7 cellular contexts compared by ENCODE assay signal in genomic region chr1:155599828-155600572, GRCh38. TPM values are rescaled to one million over a fixed set of nuclear protein-coding genes. Genes with fewer than 3 reads are reported as not detected.
DNase-seq lines count a peak whose midpoint lies in the region; ATAC-seq, FAIRE-seq and TF ChIP-seq lines count a peak whose summit lies in the region.
"Not testable (repeated sequence)": the region's sequence is repeated elsewhere in the genome, so short reads cannot be mapped to it uniquely, and the experiment has no call there.

No MANE protein-coding gene starts in this region.

- 4% methylated on average over 11 of the region's 12 CpGs for WGBS in HepG2 (ENCODE audit: low lambda C conversion rate)
- no CpG with 5 or more reads among the region's 12 CpGs for WGBS in neuronal stem cell (ENCODE audit: extremely low coverage in 2 of 2, insufficient read length in 2 of 2, insufficient replicate concordance in 1 of 2), 2 donors

- peak overlapping the region in 2 of 5 experiments; percentile 51 to 61 for H3K4me3 Mint-ChIP-seq in brain

- H3K4me1 ChIP-seq in ES-I3 (ENCODE audit: insufficient read depth, low read length) (peaks cover 14% of the 10 kb centered on the region), HUES48 (ENCODE audit: control insufficient read depth, insufficient read depth, low read length) (peaks cover 12% of the 10 kb centered on the region), HepG2 (ENCODE audit: insufficient read depth, low read length) (peaks cover 16% of the 10 kb centered on the region)
- H3K4me1 ChIP-seq in SJCRH30; neuronal stem cell (ENCODE audit: control insufficient read depth in 2 of 2, insufficient read depth in 1 of 2, low read depth in 1 of 2, low read length in 2 of 2): not testable (repeated sequence)

- in situ Hi-C loops in HepG2 (cut with HindIII; ENCODE audit: extremely low pct_ligation_motif_present, low pct_unique_long_range_greater_than_20kb), result loop anchor here (10.0 kb wide), 2 partner anchors 355 to 395 kb away; partner anchors contain the start of genes MTX1 and THBS3

- POLR2A ChIA-PET in HepG2 (lab: Yijun Ruan, JAX), result not testable (repeated sequence)

- BruUV-seq in HepG2 (replicated peaks; lab: Mats Ljungman, UMichigan), result not testable (repeated sequence)

- H3K4me1 Mint-ChIP-seq in brain, result peaks cover 47% of the 10 kb centered on the region

- not testable (repeated sequence) for H2BK12ac ChIP-seq in neuronal stem cell (ENCODE audit: low read length)

- H3K23ac ChIP-seq in neuronal stem cell (ENCODE audit: low read depth, low read length, poor library complexity), result not testable (repeated sequence)

- H2BK120ac ChIP-seq in neuronal stem cell (ENCODE audit: low read depth, low read length), result not testable (repeated sequence)

- not testable (repeated sequence) for TF ChIP-seq EP300 in HepG2 (IDR thresholded peaks at IDR 0.05; ENCODE audit: low read depth in 2 of 2, low read length in 2 of 2); HepG2 (CRISPR knock-in tag; IDR thresholded peaks at IDR 0.05; ENCODE audit: borderline replicate concordance)

- H2AFZ ChIP-seq in HepG2 (ENCODE audit: low read length), result not testable (repeated sequence)
- H2AFZ ChIP-seq in neuronal stem cell (ENCODE audit: low read length), result peak overlapping the region; percentile 35

- not testable (repeated sequence) for H3K4ac ChIP-seq in neuronal stem cell (ENCODE audit: low read length)

- H3K4me3 ChIP-seq in HUES48 (ENCODE audit: low read depth, low read length); HepG2 (replicated peaks in 1 of 3; ENCODE audit: insufficient read depth in 1 of 3, low read depth in 2 of 3, low read length in 3 of 3); neuronal stem cell (ENCODE audit: low read length in 2 of 2): not testable (repeated sequence)
- peak overlapping the region; percentile 37 for H3K4me3 ChIP-seq in SJCRH30

- H3K27me3 Mint-ChIP-seq in brain, result not testable (repeated sequence)

- not testable (repeated sequence) for H3K36me3 ChIP-seq in ES-I3 (ENCODE audit: insufficient read depth, low read length); HUES48 (ENCODE audit: control insufficient read depth, insufficient read depth, low read length); SJCRH30; HepG2 (replicated peaks in 1 of 2; ENCODE audit: control insufficient read depth in 1 of 2, insufficient read depth in 2 of 2, low read length in 2 of 2); neuronal stem cell (replicated peaks in 1 of 2; ENCODE audit: control insufficient read depth in 2 of 2, insufficient read depth in 2 of 2, low read length in 2 of 2)

- not testable (repeated sequence) for H4K20me1 ChIP-seq in HepG2 (ENCODE audit: insufficient read depth, low read length)

- H4K8ac ChIP-seq in neuronal stem cell (ENCODE audit: low read depth, low read length), result not testable (repeated sequence)

- peak overlapping the region; percentile 35 for H3K27ac ChIP-seq in HUES48 (ENCODE audit: low read depth, low read length)
- H3K27ac ChIP-seq in SJCRH30; HepG2 (ENCODE audit: extremely low read length, insufficient read depth, low read length); neuronal stem cell (replicated peaks; ENCODE audit: low read length): not testable (repeated sequence)
- peak overlapping the region; percentile 57 for H3K27ac ChIP-seq in epithelial cell of prostate

- H3K9ac ChIP-seq in ES-I3 (ENCODE audit: low read depth, low read length), result peak overlapping the region; percentile 8; the same call in 1 of the 2 replicates
- H3K9ac ChIP-seq in HUES48 (ENCODE audit: low read depth, low read length); HepG2 (ENCODE audit: insufficient read depth, low read depth, low read length); neuronal stem cell (ENCODE audit: low read depth, low read length, poor library complexity): not testable (repeated sequence)

- not testable (repeated sequence) for DNase-seq in SJCRH30; epithelial cell of prostate (ENCODE audit: low read depth, low spot score); HepG2 (ENCODE audit: low spot score); neuronal stem cell (ENCODE audit: low spot score)

- H2BK15ac ChIP-seq in neuronal stem cell (ENCODE audit: low read length), result not testable (repeated sequence)

- H3K79me1 ChIP-seq in neuronal stem cell (ENCODE audit: low read depth, low read length), result not testable (repeated sequence)

- CTCF ChIA-PET in HepG2 (lab: Yijun Ruan, JAX; ENCODE audit: low intra/inter-chr PET ratio, low total read pairs), result not testable (repeated sequence)

- H3K79me2 ChIP-seq in HepG2 (ENCODE audit: insufficient read depth, low read length), result not testable (repeated sequence)

- ATAC-seq in HepG2, result not testable (repeated sequence)

- H3K27me3 ChIP-seq in HUES48 (ENCODE audit: control insufficient read depth, insufficient read depth, low read length); SJCRH30; HepG2 (ENCODE audit: control insufficient read depth in 1 of 2, insufficient read depth in 2 of 2, low read length in 2 of 2); neuronal stem cell (ENCODE audit: control insufficient read depth in 3 of 3, insufficient read depth in 3 of 3, low read depth in 1 of 3, low read length in 3 of 3): not testable (repeated sequence)

- TF ChIP-seq CTCF in brain (conservative IDR thresholded peaks at IDR 0.05); HepG2 (CRISPR knock-in tag; IDR thresholded peaks at IDR 0.05): not testable (repeated sequence)

- not testable (repeated sequence) for H2BK5ac ChIP-seq in neuronal stem cell (ENCODE audit: low read length)

- not testable (repeated sequence) for H3K9me3 Mint-ChIP-seq in brain

- FAIRE-seq in HepG2 (lab: Jason Lieb, UNC), result not testable (repeated sequence)

- H3K27ac Mint-ChIP-seq in brain, result peak overlapping the region in 4 of 5 experiments; percentile 74 to 97 (median 86)

- TF ChIP-seq RAD21 in HepG2 (CRISPR knock-in tag; IDR thresholded peaks at IDR 0.05), result not testable (repeated sequence)

- H3K4me2 ChIP-seq in HepG2 (ENCODE audit: low read depth, low read length), result peak overlapping the region; percentile 93; the same call in 1 of the 2 replicates
- peak overlapping the region; percentile 11 for H3K4me2 ChIP-seq in neuronal stem cell (ENCODE audit: insufficient read depth, low read length, poor library complexity, severe bottlenecking)

- H3K36me3 Mint-ChIP-seq in brain, result not testable (repeated sequence)

- H2AK5ac ChIP-seq in neuronal stem cell (ENCODE audit: low read depth, low read length), result not testable (repeated sequence)

- H3K14ac ChIP-seq in neuronal stem cell (ENCODE audit: low read length), result not testable (repeated sequence)

- not testable (repeated sequence) for H4K91ac ChIP-seq in neuronal stem cell (ENCODE audit: low read depth, low read length, poor library complexity)

- TF ChIP-seq POLR2A in HepG2 (IDR thresholded peaks at IDR 0.05; ENCODE audit: insufficient read depth in 1 of 2, low read depth in 2 of 2, low read length in 2 of 2), result not testable (repeated sequence)

- intact Hi-C loops in HepG2 (cut with micrococcal nuclease; ENCODE audit: unreplicated experiment), result not testable (repeated sequence)

- not testable (repeated sequence) for H3K9me3 ChIP-seq in ES-I3 (ENCODE audit: control insufficient read depth, insufficient read depth, low read length); HUES48 (ENCODE audit: control insufficient read depth, insufficient read depth, low read length); SJCRH30 (replicated peaks); HepG2 (ENCODE audit: low read length); neuronal stem cell (replicated peaks in 1 of 2; ENCODE audit: control insufficient read depth in 2 of 2, insufficient read depth in 1 of 2, low read depth in 1 of 2, low read length in 2 of 2)

- H3K18ac ChIP-seq in neuronal stem cell (ENCODE audit: low read length), result not testable (repeated sequence)

RNA-seq across cellular contexts. Expression of gene MSTO1, which starts 10.0 kb away (rescaled TPM):
- total RNA-seq in SJCRH30 (2014; rRNA removed; shearing (Covaris generic)), result 21.2 and 23.1 TPM in 2 replicates
- polyA plus RNA-seq in brain (ENCODE audit: insufficient read depth, low read depth, low replicate concordance) (12.4 TPM), HepG2 (2011; rRNA removed) (19.1 and 25.5 TPM in 2 replicates)
- total RNA-seq in HepG2 (2016; rRNA removed; fragmentation: Illumina TruSeq; extraction: Trizol), result 12.1 and 25.3 TPM in 2 replicates
- total RNA-seq in HepG2 (2016; cell fraction: cytosol; rRNA removed; fragmentation: Illumina TruSeq; extraction: Trizol; ENCODE audit: low read depth), result 10.5 and 12.0 TPM in 2 replicates
- 9.2 and 25.2 TPM in 2 replicates for total RNA-seq in HepG2 (2016; cell fraction: insoluble cytoplasmic fraction; rRNA removed; fragmentation: Illumina TruSeq; extraction: Trizol)
- 7.8 and 8.3 TPM in 2 replicates for total RNA-seq in HepG2 (2016; cell fraction: membrane; rRNA removed; fragmentation: Illumina TruSeq; extraction: Trizol)
- total RNA-seq in HepG2 (2016; cell fraction: nucleus; rRNA removed; fragmentation: Illumina TruSeq; extraction: Trizol), result 34.8 and 45.0 TPM in 2 replicates
- 6.8 and 9.3 TPM in 2 replicates for polyA plus RNA-seq in HepG2 (2011; cell fraction: cytosol; rRNA removed)
- polyA plus RNA-seq in HepG2 (2011; cell fraction: nucleus; rRNA removed), result 164 and 167 TPM in 2 replicates
- polyA plus RNA-seq in HepG2 (2012), result 23.7 and 26.2 TPM in 2 replicates
- 3.7 and 3.9 TPM in 2 replicates for polyA plus RNA-seq in HepG2 (2016; cell fraction: cytosol; fragmentation: Illumina TruSeq; extraction: Trizol; ENCODE audit: low read depth)
- polyA plus RNA-seq in HepG2 (2016; cell fraction: insoluble cytoplasmic fraction; fragmentation: Illumina TruSeq; extraction: Trizol; ENCODE audit: low read depth), result 14.4 and 17.9 TPM in 2 replicates
- polyA plus RNA-seq in HepG2 (2016; cell fraction: membrane; fragmentation: Illumina TruSeq; extraction: Trizol; ENCODE audit: low read depth), result 7.6 and 7.8 TPM in 2 replicates
- 109 and 113 TPM in 2 replicates for polyA plus RNA-seq in HepG2 (2016; cell fraction: nucleus; fragmentation: Illumina TruSeq; extraction: Trizol; ENCODE audit: insufficient read depth, low read depth)
- 49.0 and 66.8 TPM in 2 replicates for polyA minus RNA-seq in HepG2 (2011; rRNA and poly(A)+ RNA removed; ENCODE audit: low replicate concordance)
- polyA minus RNA-seq in HepG2 (2011; cell fraction: cytosol; rRNA and poly(A)+ RNA removed), result 4.6 and 5.2 TPM in 2 replicates
- polyA minus RNA-seq in HepG2 (2011; cell fraction: nucleus; rRNA and poly(A)+ RNA removed), result 90.0 and 98.8 TPM in 2 replicates
- polyA plus RNA-seq in neuronal stem cell (2013, experiment 1 of 2), result 25.1 TPM
- polyA plus RNA-seq in neuronal stem cell (2013, experiment 2 of 2), result 24.8 TPM

RNA-seq across cellular contexts. Expression of gene ASH1L, which starts 37.4 kb away (rescaled TPM):
- total RNA-seq in SJCRH30 (2014; rRNA removed; shearing (Covaris generic)), result 31.8 and 35.1 TPM in 2 replicates
- polyA plus RNA-seq in brain (ENCODE audit: insufficient read depth, low read depth, low replicate concordance), result 15.3 TPM
- total RNA-seq in HepG2 (2016; rRNA removed; fragmentation: Illumina TruSeq; extraction: Trizol), result 15.3 and 16.5 TPM in 2 replicates
- 19.6 and 20.3 TPM in 2 replicates for total RNA-seq in HepG2 (2016; cell fraction: cytosol; rRNA removed; fragmentation: Illumina TruSeq; extraction: Trizol; ENCODE audit: low read depth)
- 14.4 and 14.8 TPM in 2 replicates for total RNA-seq in HepG2 (2016; cell fraction: insoluble cytoplasmic fraction; rRNA removed; fragmentation: Illumina TruSeq; extraction: Trizol)
- total RNA-seq in HepG2 (2016; cell fraction: membrane; rRNA removed; fragmentation: Illumina TruSeq; extraction: Trizol), result 9.8 and 10.0 TPM in 2 replicates
- 33.1 and 33.8 TPM in 2 replicates for total RNA-seq in HepG2 (2016; cell fraction: nucleus; rRNA removed; fragmentation: Illumina TruSeq; extraction: Trizol)
- polyA plus RNA-seq in HepG2 (2011; rRNA removed), result 9.2 and 10.2 TPM in 2 replicates
- polyA plus RNA-seq in HepG2 (2011; cell fraction: cytosol; rRNA removed), result 6.4 and 7.0 TPM in 2 replicates
- 25.8 and 26.9 TPM in 2 replicates for polyA plus RNA-seq in HepG2 (2011; cell fraction: nucleus; rRNA removed)
- polyA plus RNA-seq in HepG2 (2012), result 9.5 and 10.7 TPM in 2 replicates
- 0.15 and 0.16 TPM in 2 replicates for polyA plus RNA-seq in HepG2 (2016; cell fraction: cytosol; fragmentation: Illumina TruSeq; extraction: Trizol; ENCODE audit: low read depth)
- 4.2 and 5.1 TPM in 2 replicates for polyA plus RNA-seq in HepG2 (2016; cell fraction: insoluble cytoplasmic fraction; fragmentation: Illumina TruSeq; extraction: Trizol; ENCODE audit: low read depth)
- 0.31 and 0.43 TPM in 2 replicates for polyA plus RNA-seq in HepG2 (2016; cell fraction: membrane; fragmentation: Illumina TruSeq; extraction: Trizol; ENCODE audit: low read depth)
- 17.2 and 21.7 TPM in 2 replicates for polyA plus RNA-seq in HepG2 (2016; cell fraction: nucleus; fragmentation: Illumina TruSeq; extraction: Trizol; ENCODE audit: insufficient read depth, low read depth)
- polyA minus RNA-seq in HepG2 (2011; rRNA and poly(A)+ RNA removed; ENCODE audit: low replicate concordance), result 27.4 and 50.2 TPM in 2 replicates
- 12.0 and 13.7 TPM in 2 replicates for polyA minus RNA-seq in HepG2 (2011; cell fraction: cytosol; rRNA and poly(A)+ RNA removed)
- 67.2 and 85.5 TPM in 2 replicates for polyA minus RNA-seq in HepG2 (2011; cell fraction: nucleus; rRNA and poly(A)+ RNA removed)
- polyA plus RNA-seq in neuronal stem cell (2013, experiment 1 of 2), result 7.5 TPM
- 7.9 TPM for polyA plus RNA-seq in neuronal stem cell (2013, experiment 2 of 2)
